ENCODE assay signal across 2 cellular contexts in genomic region chr18:72651033-72651432, GRCh38.
TF ChIP-seq lines count a peak whose summit lies in the region.

No MANE protein-coding gene starts in this region.

TF ChIP-seq in HepG2, 621 proteins besides CTCF, POLR2A, EP300 and RAD21:
- TF ChIP-seq ZNF574 (CRISPR knock-in tag; IDR thresholded peaks at IDR 0.05) (0 out of 2 replicates have a peak, but pooled peaks have one; percentile 32), ZNF703 (CRISPR knock-in tag; IDR thresholded peaks at IDR 0.05; ENCODE audit: borderline replicate concordance) (no peak), TMF1 (CRISPR knock-in tag; IDR thresholded peaks at IDR 0.05; ENCODE audit: low read depth) (no peak)

TF ChIP-seq in GM12878, 131 proteins besides CTCF, POLR2A, EP300 and RAD21 (continued from another document):
- TF ChIP-seq ZNF274 (IDR thresholded peaks at IDR 0.05; ENCODE audit: insufficient read depth, insufficient read length) (no peak), POLR2AphosphoS5 (IDR thresholded peaks at IDR 0.05; ENCODE audit: low read length) (no peak), NR2F1 (conservative IDR thresholded peaks at IDR 0.05) (no peak), JUNB (IDR thresholded peaks at IDR 0.05) (no peak), MYC (IDR thresholded peaks at IDR 0.05; ENCODE audit: insufficient read depth, insufficient read length, insufficient replicate concordance, low read length, severe bottlenecking) (no peak)
- TF ChIP-seq, protein P1, sequence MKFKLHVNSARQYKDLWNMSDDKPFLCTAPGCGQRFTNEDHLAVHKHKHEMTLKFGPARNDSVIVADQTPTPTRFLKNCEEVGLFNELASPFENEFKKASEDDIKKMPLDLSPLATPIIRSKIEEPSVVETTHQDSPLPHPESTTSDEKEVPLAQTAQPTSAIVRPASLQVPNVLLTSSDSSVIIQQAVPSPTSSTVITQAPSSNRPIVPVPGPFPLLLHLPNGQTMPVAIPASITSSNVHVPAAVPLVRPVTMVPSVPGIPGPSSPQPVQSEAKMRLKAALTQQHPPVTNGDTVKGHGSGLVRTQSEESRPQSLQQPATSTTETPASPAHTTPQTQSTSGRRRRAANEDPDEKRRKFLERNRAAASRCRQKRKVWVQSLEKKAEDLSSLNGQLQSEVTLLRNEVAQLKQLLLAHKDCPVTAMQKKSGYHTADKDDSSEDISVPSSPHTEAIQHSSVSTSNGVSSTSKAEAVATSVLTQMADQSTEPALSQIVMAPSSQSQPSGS (IDR thresholded peaks at IDR 0.05; ENCODE audit: low read length), result no peak
